Comparison of ENCODE assay signal across 19 cellular contexts in the genomic region with DNA sequence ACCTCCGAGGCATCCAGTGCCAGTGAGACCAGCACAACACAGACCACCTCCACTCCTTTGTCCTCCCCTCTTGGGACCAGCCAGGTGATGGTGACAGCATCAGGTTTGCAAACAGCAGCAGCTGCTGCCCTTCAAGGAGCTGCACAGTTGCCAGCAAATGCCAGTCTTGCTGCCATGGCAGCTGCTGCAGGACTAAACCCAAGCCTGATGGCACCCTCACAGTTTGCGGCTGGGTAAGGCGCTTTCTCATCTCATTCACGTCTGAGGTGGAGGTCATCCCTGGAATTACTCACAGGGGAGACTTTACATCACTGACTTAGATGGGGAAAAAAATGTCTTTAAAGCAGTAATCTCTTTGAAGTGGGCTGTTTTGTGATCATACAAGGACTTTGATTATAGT.
DNase-seq lines count a peak whose midpoint lies in the region; ATAC-seq lines count a peak whose summit lies in the region.
"Had no signal": no experiment of that assay in that cellular context is flagged by ENCODE, and none has a peak within 500 bp of the region (broad histone marks: within the 10 kb centered on the region; RNA-seq: fewer than 3 reads in every experiment).

No MANE protein-coding gene starts in this region.

- H3K4me1 Mint-ChIP-seq in activated T-cell treated with anti-CD3 and anti-CD28 coated beads, Interleukin-2, amount 50 U/mL, for 72 hours (ENCODE audit: low read depth) = peaks cover 33% of the 10 kb centered on the region
- peaks cover 27% of the 10 kb centered on the region for H3K4me1 Mint-ChIP-seq in stimulated activated memory B cell treated with anti-CD40 and anti-IgM and Interleukin-4, amounts not matched to agents 10 μg/mL and 1 μg/mL and 100 μg/mL, for 72 hours
- H3K4me1 Mint-ChIP-seq: central memory CD8-positive, alpha-beta T cell had no signal

- H3K36me3 Mint-ChIP-seq in activated naive CD4-positive, alpha-beta T cell treated with anti-CD3 and anti-CD28 coated beads, Interleukin-2, amount 50 U/mL, for 72 hours = peaks cover 0 to 12% of the 10 kb centered on the region in 2 donors
- peaks cover 7 to 10% of the 10 kb centered on the region in 2 donors for H3K36me3 Mint-ChIP-seq in activated T-cell treated with anti-CD3 and anti-CD28 coated beads, Interleukin-2, amount 50 U/mL, for 72 hours (ENCODE audit: insufficient read depth in 2 of 2)
- peaks cover 33% of the 10 kb centered on the region for H3K36me3 Mint-ChIP-seq in stimulated activated memory B cell treated with anti-CD40 and anti-IgM and Interleukin-4, amounts not matched to agents 10 μg/mL and 1 μg/mL and 100 μg/mL, for 72 hours

- peak overlapping the region; percentile 52 to 64 for H3K4me3 Mint-ChIP-seq in activated T-cell treated with anti-CD3 and anti-CD28 coated beads, Interleukin-2, amount 50 U/mL, for 72 hours
- H3K4me3 Mint-ChIP-seq in stimulated activated memory B cell treated with anti-CD40 and anti-IgM and Interleukin-4, amounts not matched to agents 10 μg/mL and 1 μg/mL and 100 μg/mL, for 72 hours = no peak overlapping the region
- H3K4me3 Mint-ChIP-seq: activated CD4-positive, alpha-beta T cell treated with anti-CD3 and anti-CD28 coated beads, Interleukin-2, amount 10 ng/mL, durations not matched to agents 7 days and 5 days; activated T-helper 1 cell treated with anti-CD3 and anti-CD28 coated beads, Interleukin-12 subunit alpha, Interleukin-12 subunit beta, Interleukin-2, Interleukin-4 antibody, amounts not matched to agents 30 ng/mL and 10 ng/mL and 1 ng/mL, durations not matched to agents 14 hours and 24 hours and 36 hours; central memory CD8-positive, alpha-beta T cell had no signal

- H3K27me3 Mint-ChIP-seq in activated T-cell treated with anti-CD3 and anti-CD28 coated beads, Interleukin-2, amount 50 U/mL, for 72 hours (ENCODE audit: low read depth) = no peaks in the 10 kb centered on the region
- no peaks in the 10 kb centered on the region for H3K27me3 Mint-ChIP-seq in stimulated activated memory B cell treated with anti-CD40 and anti-IgM and Interleukin-4, amounts not matched to agents 10 μg/mL and 1 μg/mL and 100 μg/mL, for 72 hours
- H3K27me3 Mint-ChIP-seq: activated CD4-positive, alpha-beta T cell treated with anti-CD3 and anti-CD28 coated beads, Interleukin-2, amount 10 ng/mL, durations not matched to agents 7 days and 5 days; central memory CD8-positive, alpha-beta T cell had no signal

- peak; percentile 76 to 78 for ATAC-seq in activated naive CD4-positive, alpha-beta T cell treated with anti-CD3 and anti-CD28 coated beads, Interleukin-2, amount 50 U/mL, for 72 hours
- peak; percentile 78 to 88 for ATAC-seq in activated T-cell treated with anti-CD3 and anti-CD28 coated beads, Interleukin-2, amount 50 U/mL, for 72 hours (replicated peaks in 1 of 2)
- ATAC-seq in stimulated activated memory B cell treated with anti-CD40 and anti-IgM and Interleukin-4, amounts not matched to agents 10 μg/mL and 1 μg/mL and 100 μg/mL, for 72 hours = no peak
- ATAC-seq in GM18870 (IDR thresholded peaks at IDR 0.05; ENCODE audit: unreplicated experiment) (no peak), HG02610 (IDR thresholded peaks at IDR 0.05; ENCODE audit: unreplicated experiment) (no peak)
- ATAC-seq: left lung, Panc1, right lobe of liver had no signal

- no peak for DNase-seq in activated naive CD4-positive, alpha-beta T cell treated with anti-CD3 and anti-CD28 coated beads, Interleukin-2, amount 50 U/mL, for 72 hours (ENCODE audit: low spot score in 2 of 2)
- DNase-seq in activated naive CD4-positive, alpha-beta T cell treated with anti-CD3 and anti-CD28 coated beads, Interleukin-2, amount 50 U/mL, for 16 hours = no peak
- DNase-seq in NCI-H2107 (lab: John Stamatoyannopoulos, UW) = peak; percentile 25
- DNase-seq in activated T-cell treated with anti-CD3 and anti-CD28 coated beads, Interleukin-2, amount 50 U/mL, for 72 hours = peak; percentile 43 to 51
- DNase-seq: activated CD4-positive, alpha-beta T cell treated with anti-CD3 and anti-CD28 coated beads, Interleukin-2, amount 10 ng/mL, durations not matched to agents 7 days and 5 days; amniotic stem cell; Caco-2; erythroblast; left lung; NCI-H187; right lobe of liver; stimulated activated CD4-positive, alpha-beta T cell treated with anti-CD3 and anti-CD28 coated beads, Interleukin-2, amount 100 ng/mL, for 24 hours; T-helper 9 cell had no signal

- H3K9me3 Mint-ChIP-seq in activated naive CD4-positive, alpha-beta T cell treated with anti-CD3 and anti-CD28 coated beads, Interleukin-2, amount 50 U/mL, for 72 hours = no peaks in the 10 kb centered on the region
- H3K9me3 Mint-ChIP-seq in activated T-cell treated with anti-CD3 and anti-CD28 coated beads, Interleukin-2, amount 50 U/mL, for 72 hours = no peaks in the 10 kb centered on the region
- H3K9me3 Mint-ChIP-seq in stimulated activated memory B cell treated with anti-CD40 and anti-IgM and Interleukin-4, amounts not matched to agents 10 μg/mL and 1 μg/mL and 100 μg/mL, for 72 hours = no peaks in the 10 kb centered on the region
- H3K9me3 Mint-ChIP-seq: activated CD4-positive, alpha-beta T cell treated with anti-CD3 and anti-CD28 coated beads, Interleukin-2, amount 10 ng/mL, durations not matched to agents 7 days and 5 days; activated T-helper 1 cell treated with anti-CD3 and anti-CD28 coated beads, Interleukin-12 subunit alpha, Interleukin-12 subunit beta, Interleukin-2, Interleukin-4 antibody, amounts not matched to agents 30 ng/mL and 10 ng/mL and 1 ng/mL, durations not matched to agents 14 hours and 24 hours and 36 hours; central memory CD8-positive, alpha-beta T cell had no signal

- no peak overlapping the region for H3K27ac Mint-ChIP-seq in activated naive CD4-positive, alpha-beta T cell treated with anti-CD3 and anti-CD28 coated beads, Interleukin-2, amount 50 U/mL, for 72 hours
- peak overlapping the region; percentile 40 for H3K27ac Mint-ChIP-seq in activated T-cell treated with anti-CD3 and anti-CD28 coated beads, Interleukin-2, amount 50 U/mL, for 72 hours
- H3K27ac Mint-ChIP-seq in stimulated activated memory B cell treated with anti-CD40 and anti-IgM and Interleukin-4, amounts not matched to agents 10 μg/mL and 1 μg/mL and 100 μg/mL, for 72 hours = peak overlapping the region; percentile 14
- H3K27ac Mint-ChIP-seq: activated CD4-positive, alpha-beta T cell treated with anti-CD3 and anti-CD28 coated beads, Interleukin-2, amount 10 ng/mL, durations not matched to agents 7 days and 5 days had no signal

Comparison
In these comparisons a context has a peak if more than half of its experiments do, and no peak if none do; other contexts are left out.
1. ATAC-seq: peak in activated naive CD4-positive, alpha-beta T cell treated with anti-CD3 and anti-CD28 coated beads, Interleukin-2, amount 50 U/mL, for 72 hours (2 of 2) and activated T-cell treated with anti-CD3 and anti-CD28 coated beads, Interleukin-2, amount 50 U/mL, for 72 hours (2 of 2); none in stimulated activated memory B cell treated with anti-CD40 and anti-IgM and Interleukin-4, amounts not matched to agents 10 μg/mL and 1 μg/mL and 100 μg/mL, for 72 hours (single experiment), GM18870 (single experiment) and HG02610 (single experiment).
2. DNase-seq: peak in NCI-H2107 (single experiment) and activated T-cell treated with anti-CD3 and anti-CD28 coated beads, Interleukin-2, amount 50 U/mL, for 72 hours (2 of 2); none in activated naive CD4-positive, alpha-beta T cell treated with anti-CD3 and anti-CD28 coated beads, Interleukin-2, amount 50 U/mL, for 72 hours (0 of 2) and activated naive CD4-positive, alpha-beta T cell treated with anti-CD3 and anti-CD28 coated beads, Interleukin-2, amount 50 U/mL, for 16 hours (single experiment).
3. H3K27ac Mint-ChIP-seq: peak in activated T-cell treated with anti-CD3 and anti-CD28 coated beads, Interleukin-2, amount 50 U/mL, for 72 hours (single experiment) and stimulated activated memory B cell treated with anti-CD40 and anti-IgM and Interleukin-4, amounts not matched to agents 10 μg/mL and 1 μg/mL and 100 μg/mL, for 72 hours (single experiment); none in activated naive CD4-positive, alpha-beta T cell treated with anti-CD3 and anti-CD28 coated beads, Interleukin-2, amount 50 U/mL, for 72 hours (0 of 2).